1 cellular context compared by ENCODE assay signal in the genomic region with DNA sequence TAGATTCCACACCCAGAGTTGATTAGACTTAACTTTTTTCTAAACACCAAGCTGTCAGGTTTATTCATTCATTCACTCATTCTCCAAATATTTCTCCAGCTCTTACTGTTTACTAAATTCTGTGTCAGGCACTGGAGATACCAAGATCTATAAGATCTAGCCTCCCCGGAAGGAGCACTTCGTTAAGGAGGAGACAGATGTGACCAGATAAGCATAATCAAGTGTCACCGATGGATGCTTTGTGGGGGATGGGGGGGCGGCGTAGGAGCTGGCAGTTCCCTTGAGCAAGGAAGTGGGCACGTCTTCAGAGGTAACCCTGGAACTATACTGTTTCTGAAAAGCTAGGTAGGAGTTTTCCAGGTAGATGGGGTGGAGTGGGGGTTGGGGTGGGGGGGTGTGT.
TF ChIP-seq lines count a peak whose summit lies in the region.

No MANE protein-coding gene starts in this region.

TF ChIP-seq in K562, 482 proteins besides CTCF, POLR2A, EP300 and RAD21 (continued from another document and continues in another):
- TF ChIP-seq ZNF76 (CRISPR knock-in tag; IDR thresholded peaks at IDR 0.05; ENCODE audit: borderline replicate concordance) (no peak), CCNT2 (IDR thresholded peaks at IDR 0.05; ENCODE audit: borderline replicate concordance, extremely low read depth, insufficient read length, low read depth, low read length) (peak; percentile 29), CREM (IDR thresholded peaks at IDR 0.05; ENCODE audit: low read depth) (peak; percentile 27; the same call in 1 of the 2 replicates), EGR1 (conservative IDR thresholded peaks at IDR 0.05) (0 out of 2 replicates have a peak, but pooled peaks have one; percentile 30), RB1 (IDR thresholded peaks at IDR 0.05; ENCODE audit: low read depth) (no peak), FOXP1 (CRISPR knock-in tag; IDR thresholded peaks at IDR 0.05) (no peak), SMARCB1 (IDR thresholded peaks at IDR 0.05; ENCODE audit: insufficient read length, low read depth) (no peak), PTBP1 (IDR thresholded peaks at IDR 0.05; ENCODE audit: low read depth, low read length) (no peak), SNRNP70 (optimal IDR thresholded peaks at IDR 0.05; ENCODE audit: low read depth, low read length) (no peak), ZNF253 (CRISPR knock-in tag; conservative IDR thresholded peaks at IDR 0.05) (no peak), MCM7 (IDR thresholded peaks at IDR 0.05) (no peak), PHF8 (IDR thresholded peaks at IDR 0.05; ENCODE audit: borderline replicate concordance, low read length) (no peak), ZNF778 (CRISPR knock-in tag; IDR thresholded peaks at IDR 0.05) (no peak), YBX1 (IDR thresholded peaks at IDR 0.05) (no peak), ESRRB (CRISPR knock-in tag; IDR thresholded peaks at IDR 0.05; ENCODE audit: borderline replicate concordance) (no peak), FOXK1 (CRISPR knock-in tag; IDR thresholded peaks at IDR 0.05; ENCODE audit: borderline replicate concordance) (no peak), ZC3H8 (IDR thresholded peaks at IDR 0.05) (no peak), HMG20A (CRISPR knock-in tag; conservative IDR thresholded peaks at IDR 0.05) (no peak), ZNF644 (tag; IDR thresholded peaks at IDR 0.05; ENCODE audit: low read depth) (no peak), SOX6 (IDR thresholded peaks at IDR 0.05) (peak; percentile 42; the same call in 1 of the 2 replicates), DMBX1 (CRISPR knock-in tag; IDR thresholded peaks at IDR 0.05; ENCODE audit: borderline replicate concordance) (no peak), HCFC1 (IDR thresholded peaks at IDR 0.05; ENCODE audit: low read depth, low read length) (no peak), SRF (CRISPR knock-in tag; IDR thresholded peaks at IDR 0.05) (no peak), PCBP2 (IDR thresholded peaks at IDR 0.05; ENCODE audit: low read depth, low read length, poor library complexity, severe bottlenecking) (no peak), ZNF124 (CRISPR knock-in tag; IDR thresholded peaks at IDR 0.05) (no peak), ZNF217 (CRISPR knock-in tag; IDR thresholded peaks at IDR 0.05) (no peak), NR2F6 (CRISPR knock-in tag; IDR thresholded peaks at IDR 0.05) (no peak), CC2D1A (IDR thresholded peaks at IDR 0.05) (no peak), MAZ (CRISPR knock-in tag; conservative IDR thresholded peaks at IDR 0.05 in 1 of 2, IDR thresholded peaks at IDR 0.05 in 1 of 2) (0 out of 4 replicates have a peak, but pooled peaks of 1 of the 2 experiments have one; percentile 34), ZNF668 (CRISPR knock-in tag; IDR thresholded peaks at IDR 0.05) (no peak), TEAD2 (tag; IDR thresholded peaks at IDR 0.05) (no peak), PHF20 (IDR thresholded peaks at IDR 0.05; ENCODE audit: partially characterized antibody) (no peak), XRCC3 (IDR thresholded peaks at IDR 0.05) (no peak), LCOR (CRISPR knock-in tag; IDR thresholded peaks at IDR 0.05) (no peak), CXXC5 (CRISPR knock-in tag; IDR thresholded peaks at IDR 0.05) (no peak), NCOR1 (IDR thresholded peaks at IDR 0.05) (peak; percentile 56), ZNF79 (CRISPR knock-in tag; IDR thresholded peaks at IDR 0.05; ENCODE audit: low read depth) (no peak), SAFB2 (IDR thresholded peaks at IDR 0.05; ENCODE audit: borderline replicate concordance, low read depth, low read length, severe bottlenecking) (no peak), HDAC1 (IDR thresholded peaks at IDR 0.05) (peak in 1 of 2 experiments; percentile 59; a peak in 2 of 4 replicates), HSF4 (CRISPR knock-in tag; IDR thresholded peaks at IDR 0.05; ENCODE audit: borderline replicate concordance) (no peak), POLR2AphosphoS2 (IDR thresholded peaks at IDR 0.05; ENCODE audit: low read length) (no peak), FOXJ2 (tag; IDR thresholded peaks at IDR 0.05) (0 out of 2 replicates have a peak, but pooled peaks have one; percentile 51), PHF21A (IDR thresholded peaks at IDR 0.05; ENCODE audit: borderline replicate concordance, low read depth) (no peak), SRSF9 (IDR thresholded peaks at IDR 0.05; ENCODE audit: borderline replicate concordance, low read depth, low read length) (no peak), HNRNPUL1 (IDR thresholded peaks at IDR 0.05; ENCODE audit: low read length) (no peak), TCF3 (CRISPR knock-in tag; IDR thresholded peaks at IDR 0.05) (peak; percentile 15; the same call in 1 of the 2 replicates), DDX20 (tag; IDR thresholded peaks at IDR 0.05; ENCODE audit: low read depth) (no peak), ZBTB7A (IDR thresholded peaks at IDR 0.05; ENCODE audit: borderline replicate concordance, control insufficient read depth, low read depth, low read length) (no peak), ZNF23 (CRISPR knock-in tag; IDR thresholded peaks at IDR 0.05) (no peak), ZFP36 (IDR thresholded peaks at IDR 0.05; ENCODE audit: low read depth, low read length, partially characterized antibody) (no peak), TEAD4 (IDR thresholded peaks at IDR 0.05; ENCODE audit: low read length) (peak; percentile 73), TEAD4 (CRISPR knock-in tag; IDR thresholded peaks at IDR 0.05; ENCODE audit: borderline replicate concordance) (no peak), ZNF444 (CRISPR knock-in tag; IDR thresholded peaks at IDR 0.05) (no peak), ZNF830 (CRISPR knock-in tag; IDR thresholded peaks at IDR 0.05) (no peak), NR1H2 (CRISPR knock-in tag; IDR thresholded peaks at IDR 0.05) (no peak), ZSCAN32 (CRISPR knock-in tag; IDR thresholded peaks at IDR 0.05) (no peak), TAF1 (IDR thresholded peaks at IDR 0.05; ENCODE audit: control insufficient read depth, extremely low read depth, insufficient read depth, low read length, severe bottlenecking) (no peak)
- TF ChIP-seq, protein P1, sequence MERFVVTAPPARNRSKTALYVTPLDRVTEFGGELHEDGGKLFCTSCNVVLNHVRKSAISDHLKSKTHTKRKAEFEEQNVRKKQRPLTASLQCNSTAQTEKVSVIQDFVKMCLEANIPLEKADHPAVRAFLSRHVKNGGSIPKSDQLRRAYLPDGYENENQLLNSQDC (CRISPR knock-in tag; IDR thresholded peaks at IDR 0.05), result no peak
- TF ChIP-seq, protein P2, sequence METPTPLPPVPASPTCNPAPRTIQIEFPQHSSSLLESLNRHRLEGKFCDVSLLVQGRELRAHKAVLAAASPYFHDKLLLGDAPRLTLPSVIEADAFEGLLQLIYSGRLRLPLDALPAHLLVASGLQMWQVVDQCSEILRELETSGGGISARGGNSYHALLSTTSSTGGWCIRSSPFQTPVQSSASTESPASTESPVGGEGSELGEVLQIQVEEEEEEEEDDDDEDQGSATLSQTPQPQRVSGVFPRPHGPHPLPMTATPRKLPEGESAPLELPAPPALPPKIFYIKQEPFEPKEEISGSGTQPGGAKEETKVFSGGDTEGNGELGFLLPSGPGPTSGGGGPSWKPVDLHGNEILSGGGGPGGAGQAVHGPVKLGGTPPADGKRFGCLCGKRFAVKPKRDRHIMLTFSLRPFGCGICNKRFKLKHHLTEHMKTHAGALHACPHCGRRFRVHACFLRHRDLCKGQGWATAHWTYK (CRISPR knock-in tag; IDR thresholded peaks at IDR 0.05), result no peak
- TF ChIP-seq, protein P3, sequence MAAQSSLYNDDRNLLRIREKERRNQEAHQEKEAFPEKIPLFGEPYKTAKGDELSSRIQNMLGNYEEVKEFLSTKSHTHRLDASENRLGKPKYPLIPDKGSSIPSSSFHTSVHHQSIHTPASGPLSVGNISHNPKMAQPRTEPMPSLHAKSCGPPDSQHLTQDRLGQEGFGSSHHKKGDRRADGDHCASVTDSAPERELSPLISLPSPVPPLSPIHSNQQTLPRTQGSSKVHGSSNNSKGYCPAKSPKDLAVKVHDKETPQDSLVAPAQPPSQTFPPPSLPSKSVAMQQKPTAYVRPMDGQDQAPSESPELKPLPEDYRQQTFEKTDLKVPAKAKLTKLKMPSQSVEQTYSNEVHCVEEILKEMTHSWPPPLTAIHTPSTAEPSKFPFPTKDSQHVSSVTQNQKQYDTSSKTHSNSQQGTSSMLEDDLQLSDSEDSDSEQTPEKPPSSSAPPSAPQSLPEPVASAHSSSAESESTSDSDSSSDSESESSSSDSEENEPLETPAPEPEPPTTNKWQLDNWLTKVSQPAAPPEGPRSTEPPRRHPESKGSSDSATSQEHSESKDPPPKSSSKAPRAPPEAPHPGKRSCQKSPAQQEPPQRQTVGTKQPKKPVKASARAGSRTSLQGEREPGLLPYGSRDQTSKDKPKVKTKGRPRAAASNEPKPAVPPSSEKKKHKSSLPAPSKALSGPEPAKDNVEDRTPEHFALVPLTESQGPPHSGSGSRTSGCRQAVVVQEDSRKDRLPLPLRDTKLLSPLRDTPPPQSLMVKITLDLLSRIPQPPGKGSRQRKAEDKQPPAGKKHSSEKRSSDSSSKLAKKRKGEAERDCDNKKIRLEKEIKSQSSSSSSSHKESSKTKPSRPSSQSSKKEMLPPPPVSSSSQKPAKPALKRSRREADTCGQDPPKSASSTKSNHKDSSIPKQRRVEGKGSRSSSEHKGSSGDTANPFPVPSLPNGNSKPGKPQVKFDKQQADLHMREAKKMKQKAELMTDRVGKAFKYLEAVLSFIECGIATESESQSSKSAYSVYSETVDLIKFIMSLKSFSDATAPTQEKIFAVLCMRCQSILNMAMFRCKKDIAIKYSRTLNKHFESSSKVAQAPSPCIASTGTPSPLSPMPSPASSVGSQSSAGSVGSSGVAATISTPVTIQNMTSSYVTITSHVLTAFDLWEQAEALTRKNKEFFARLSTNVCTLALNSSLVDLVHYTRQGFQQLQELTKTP (IDR thresholded peaks at IDR 0.05; ENCODE audit: low read depth in 1 of 2, partially characterized antibody in 2 of 2), result no peak
- TF ChIP-seq, protein P4, sequence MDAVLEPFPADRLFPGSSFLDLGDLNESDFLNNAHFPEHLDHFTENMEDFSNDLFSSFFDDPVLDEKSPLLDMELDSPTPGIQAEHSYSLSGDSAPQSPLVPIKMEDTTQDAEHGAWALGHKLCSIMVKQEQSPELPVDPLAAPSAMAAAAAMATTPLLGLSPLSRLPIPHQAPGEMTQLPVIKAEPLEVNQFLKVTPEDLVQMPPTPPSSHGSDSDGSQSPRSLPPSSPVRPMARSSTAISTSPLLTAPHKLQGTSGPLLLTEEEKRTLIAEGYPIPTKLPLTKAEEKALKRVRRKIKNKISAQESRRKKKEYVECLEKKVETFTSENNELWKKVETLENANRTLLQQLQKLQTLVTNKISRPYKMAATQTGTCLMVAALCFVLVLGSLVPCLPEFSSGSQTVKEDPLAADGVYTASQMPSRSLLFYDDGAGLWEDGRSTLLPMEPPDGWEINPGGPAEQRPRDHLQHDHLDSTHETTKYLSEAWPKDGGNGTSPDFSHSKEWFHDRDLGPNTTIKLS (IDR thresholded peaks at IDR 0.05; ENCODE audit: borderline replicate concordance, low read depth), result no peak
- TF ChIP-seq, protein P5, sequence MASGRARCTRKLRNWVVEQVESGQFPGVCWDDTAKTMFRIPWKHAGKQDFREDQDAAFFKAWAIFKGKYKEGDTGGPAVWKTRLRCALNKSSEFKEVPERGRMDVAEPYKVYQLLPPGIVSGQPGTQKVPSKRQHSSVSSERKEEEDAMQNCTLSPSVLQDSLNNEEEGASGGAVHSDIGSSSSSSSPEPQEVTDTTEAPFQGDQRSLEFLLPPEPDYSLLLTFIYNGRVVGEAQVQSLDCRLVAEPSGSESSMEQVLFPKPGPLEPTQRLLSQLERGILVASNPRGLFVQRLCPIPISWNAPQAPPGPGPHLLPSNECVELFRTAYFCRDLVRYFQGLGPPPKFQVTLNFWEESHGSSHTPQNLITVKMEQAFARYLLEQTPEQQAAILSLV (tag; IDR thresholded peaks at IDR 0.05), result no peak
- TF ChIP-seq, protein P6, sequence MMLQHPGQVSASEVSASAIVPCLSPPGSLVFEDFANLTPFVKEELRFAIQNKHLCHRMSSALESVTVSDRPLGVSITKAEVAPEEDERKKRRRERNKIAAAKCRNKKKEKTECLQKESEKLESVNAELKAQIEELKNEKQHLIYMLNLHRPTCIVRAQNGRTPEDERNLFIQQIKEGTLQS (IDR thresholded peaks at IDR 0.05), result no peak
- TF ChIP-seq, protein P6 (CRISPR knock-in tag; conservative IDR thresholded peaks at IDR 0.05), result no peak
- TF ChIP-seq, protein P7, sequence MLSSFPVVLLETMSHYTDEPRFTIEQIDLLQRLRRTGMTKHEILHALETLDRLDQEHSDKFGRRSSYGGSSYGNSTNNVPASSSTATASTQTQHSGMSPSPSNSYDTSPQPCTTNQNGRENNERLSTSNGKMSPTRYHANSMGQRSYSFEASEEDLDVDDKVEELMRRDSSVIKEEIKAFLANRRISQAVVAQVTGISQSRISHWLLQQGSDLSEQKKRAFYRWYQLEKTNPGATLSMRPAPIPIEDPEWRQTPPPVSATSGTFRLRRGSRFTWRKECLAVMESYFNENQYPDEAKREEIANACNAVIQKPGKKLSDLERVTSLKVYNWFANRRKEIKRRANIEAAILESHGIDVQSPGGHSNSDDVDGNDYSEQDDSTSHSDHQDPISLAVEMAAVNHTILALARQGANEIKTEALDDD (IDR thresholded peaks at IDR 0.05), result no peak
- TF ChIP-seq, protein P8, sequence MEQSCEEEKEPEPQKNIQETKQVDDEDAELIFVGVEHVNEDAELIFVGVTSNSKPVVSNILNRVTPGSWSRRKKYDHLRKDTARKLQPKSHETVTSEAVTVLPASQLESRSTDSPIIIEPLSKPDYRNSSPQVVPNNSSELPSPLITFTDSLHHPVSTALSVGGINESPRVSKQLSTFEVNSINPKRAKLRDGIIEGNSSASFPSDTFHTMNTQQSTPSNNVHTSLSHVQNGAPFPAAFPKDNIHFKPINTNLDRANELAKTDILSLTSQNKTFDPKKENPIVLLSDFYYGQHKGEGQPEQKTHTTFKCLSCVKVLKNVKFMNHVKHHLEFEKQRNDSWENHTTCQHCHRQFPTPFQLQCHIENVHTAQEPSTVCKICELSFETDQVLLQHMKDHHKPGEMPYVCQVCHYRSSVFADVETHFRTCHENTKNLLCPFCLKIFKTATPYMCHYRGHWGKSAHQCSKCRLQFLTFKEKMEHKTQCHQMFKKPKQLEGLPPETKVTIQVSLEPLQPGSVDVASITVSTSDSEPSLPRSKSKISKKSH (CRISPR knock-in tag; IDR thresholded peaks at IDR 0.05), result no peak
- TF ChIP-seq, protein P9, sequence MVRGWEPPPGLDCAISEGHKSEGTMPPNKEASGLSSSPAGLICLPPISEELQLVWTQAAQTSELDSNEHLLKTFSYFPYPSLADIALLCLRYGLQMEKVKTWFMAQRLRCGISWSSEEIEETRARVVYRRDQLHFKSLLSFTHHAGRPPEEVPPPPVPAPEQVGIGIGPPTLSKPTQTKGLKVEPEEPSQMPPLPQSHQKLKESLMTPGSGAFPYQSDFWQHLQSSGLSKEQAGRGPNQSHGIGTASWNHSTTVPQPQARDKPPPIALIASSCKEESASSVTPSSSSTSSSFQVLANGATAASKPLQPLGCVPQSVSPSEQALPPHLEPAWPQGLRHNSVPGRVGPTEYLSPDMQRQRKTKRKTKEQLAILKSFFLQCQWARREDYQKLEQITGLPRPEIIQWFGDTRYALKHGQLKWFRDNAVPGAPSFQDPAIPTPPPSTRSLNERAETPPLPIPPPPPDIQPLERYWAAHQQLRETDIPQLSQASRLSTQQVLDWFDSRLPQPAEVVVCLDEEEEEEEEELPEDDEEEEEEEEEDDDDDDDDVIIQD (CRISPR knock-in tag; IDR thresholded peaks at IDR 0.05), result no peak
